ENCODE assay signal across 8 cellular contexts in the genomic region with DNA sequence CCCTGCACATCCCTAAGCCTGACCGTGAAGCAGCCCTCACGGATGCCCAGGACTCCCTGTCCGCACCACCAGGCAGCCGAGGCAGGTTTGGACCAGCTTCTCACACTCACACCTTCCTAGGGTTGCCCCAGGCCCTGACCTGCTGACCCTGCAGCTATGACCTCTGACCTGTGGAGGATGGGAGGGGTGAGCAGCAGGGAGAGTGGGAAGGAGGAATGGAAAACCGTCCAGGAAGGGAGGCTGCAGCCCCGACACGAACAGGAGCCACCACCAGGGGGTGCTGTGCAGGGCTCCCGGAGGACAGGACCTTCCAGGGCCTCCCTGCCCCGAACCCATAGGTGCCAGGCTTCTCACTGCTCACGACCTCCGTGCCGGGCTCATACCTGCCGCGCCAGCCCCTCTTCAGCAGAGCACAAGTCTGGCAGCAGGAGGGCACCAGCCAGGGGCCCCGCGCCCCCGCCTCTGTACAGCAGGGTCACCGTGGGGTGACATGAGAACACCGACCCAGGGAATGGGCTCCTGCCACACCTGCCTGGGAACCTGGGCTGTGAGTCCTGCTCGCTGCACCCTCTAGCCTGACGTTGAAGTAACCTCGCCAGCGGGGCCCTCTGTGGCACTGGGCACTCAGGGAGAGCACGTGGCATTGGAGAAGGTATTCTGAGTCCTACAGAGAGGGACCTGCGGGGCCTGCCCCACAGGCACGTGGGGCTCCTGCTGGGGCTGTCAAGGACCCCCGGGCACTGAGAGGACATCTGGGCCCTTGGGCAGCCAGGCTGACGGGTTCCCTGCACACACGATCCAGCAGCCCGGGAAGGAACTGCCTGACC. TPM values are rescaled to one million over a fixed set of nuclear protein-coding genes. Genes with fewer than 3 reads are reported as not detected.
DNase-seq lines count a peak whose midpoint lies in the region; TF ChIP-seq lines count a peak whose summit lies in the region.

No MANE protein-coding gene starts in this region.

- DNase-seq in NCI-H2196 (lab: John Stamatoyannopoulos, UW; ENCODE audit: unreplicated experiment): peak; percentile 59
- DNase-seq in NCI-H2196 treated with DMSO at 0.1 percent for 48 hours (lab: John Stamatoyannopoulos, UW; ENCODE audit: unreplicated experiment): no peak
- peak; percentile 58 for DNase-seq in NCI-H69 (lab: John Stamatoyannopoulos, UW)
- DNase-seq in activated CD8-positive, alpha-beta memory T cell treated with anti-CD3 and anti-CD28 coated beads, Interleukin-2, amount 50 U/mL, for 1 hour (ENCODE audit: extremely low read depth): peak; percentile 36
- peak; percentile 85 for DNase-seq in endothelial cell (ENCODE audit: low spot score)
- peak; percentile 60 for DNase-seq in midbrain (lab: John Stamatoyannopoulos, UW)
- DNase-seq in stimulated activated CD8-positive, alpha-beta memory T cell treated with anti-CD3 and anti-CD28 coated beads, Interleukin-4, amount 100 ng/mL, for 24 hours (ENCODE audit: low read depth): peak; percentile 54
- DNase-seq in OCI-M2 (lab: John Stamatoyannopoulos, UW; ENCODE audit: unreplicated experiment): no peak

- no peaks in the 10 kb centered on the region for H3K36me3 Mint-ChIP-seq in endothelial cell (ENCODE audit: low read depth, unreplicated experiment)

- TF ChIP-seq CTCF in endothelial cell (IDR thresholded peaks at IDR 0.05; ENCODE audit: unreplicated experiment): peak; percentile 89

- H3K4me1 Mint-ChIP-seq in endothelial cell (ENCODE audit: unreplicated experiment): peaks cover 8% of the 10 kb centered on the region

- H3K9me3 Mint-ChIP-seq in endothelial cell (ENCODE audit: unreplicated experiment): no peaks in the 10 kb centered on the region

- peaks cover 5% of the 10 kb centered on the region for H3K27me3 Mint-ChIP-seq in endothelial cell (ENCODE audit: unreplicated experiment)

- no peak overlapping the region for H3K27ac Mint-ChIP-seq in endothelial cell (ENCODE audit: unreplicated experiment)

- no peak overlapping the region for H3K4me3 Mint-ChIP-seq in endothelial cell (ENCODE audit: unreplicated experiment)

RNA-seq across cellular contexts. Expression of gene CTU2, which starts 37.6 kb away (rescaled TPM):
- total RNA-seq in endothelial cell (ENCODE audit: unreplicated experiment): 20.8 TPM

RNA-seq across cellular contexts. Expression of gene RNF166, which starts 37.7 kb away (rescaled TPM):
- total RNA-seq in endothelial cell (ENCODE audit: unreplicated experiment): 74.2 TPM

RNA-seq across cellular contexts. Expression of gene PIEZO1, which starts 41.1 kb away (rescaled TPM):
- 428 TPM for total RNA-seq in endothelial cell (ENCODE audit: unreplicated experiment)

RNA-seq across cellular contexts. Expression of gene SNAI3, which starts 57.6 kb away (rescaled TPM):
- total RNA-seq in endothelial cell (ENCODE audit: unreplicated experiment): 2.6 TPM

RNA-seq across cellular contexts. Expression of gene CDT1, which starts 59.7 kb away (rescaled TPM):
- total RNA-seq in endothelial cell (ENCODE audit: unreplicated experiment): 16.2 TPM

Comparison
In these comparisons a context has a peak if more than half of its experiments do, and no peak if none do; other contexts are left out.
1. DNase-seq: peak in NCI-H2196 (single experiment), NCI-H69 (single experiment), activated CD8-positive, alpha-beta memory T cell treated with anti-CD3 and anti-CD28 coated beads, Interleukin-2, amount 50 U/mL, for 1 hour (single experiment), endothelial cell (single experiment), midbrain (single experiment) and stimulated activated CD8-positive, alpha-beta memory T cell treated with anti-CD3 and anti-CD28 coated beads, Interleukin-4, amount 100 ng/mL, for 24 hours (single experiment); none in NCI-H2196 treated with DMSO at 0.1 percent for 48 hours (single experiment) and OCI-M2 (single experiment).